Comparison of ENCODE assay signal across 39 cellular contexts in the genomic region with DNA sequence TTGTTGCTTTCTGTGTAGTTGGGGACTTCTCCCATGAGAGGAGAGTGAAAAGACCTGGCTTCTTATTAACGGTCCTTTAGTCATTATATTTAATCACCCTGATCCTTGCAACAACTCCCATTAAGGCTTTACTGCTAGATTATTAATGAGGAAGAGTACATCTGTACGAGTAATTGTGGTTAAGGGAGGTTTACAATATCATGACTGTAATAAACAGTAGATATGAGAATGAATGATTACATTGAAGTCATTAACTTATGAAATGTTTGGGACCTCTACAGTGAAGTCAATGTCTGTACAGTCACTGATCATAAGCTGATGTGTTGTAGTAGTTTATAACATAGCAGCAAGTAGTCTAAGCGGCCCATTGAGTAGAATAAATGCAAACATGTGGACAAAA. TPM values are rescaled to one million over a fixed set of nuclear protein-coding genes. Genes with fewer than 3 reads are reported as not detected.
"Had no signal": no experiment of that assay in that cellular context is flagged by ENCODE, and none has a peak within 500 bp of the region (broad histone marks: within the 10 kb centered on the region; RNA-seq: fewer than 3 reads in every experiment).

No MANE protein-coding gene starts in this region.

- H3K27me3 ChIP-seq: adrenal gland, ascending aorta, body of pancreas, brain microvascular endothelial cell, breast epithelium had no signal

- H3K4me1 ChIP-seq: ascending aorta, breast epithelium had no signal

- H3K4me1 Mint-ChIP-seq: activated naive CD4-positive, alpha-beta T cell treated with anti-CD3 and anti-CD28 coated beads, Interleukin-2, amount 10 ng/mL, durations not matched to agents 7 days and 5 days; activated naive CD4-positive, alpha-beta T cell treated with anti-CD3 and anti-CD28 coated beads, Interleukin-2, amount 50 U/mL, for 24 hours; activated naive CD8-positive, alpha-beta T cell treated with anti-CD3 and anti-CD28 coated beads for 36 hours; activated naive CD8-positive, alpha-beta T cell treated with anti-CD3 and anti-CD28 coated beads, Interleukin-2, amount 10 ng/mL, durations not matched to agents 7 days and 5 days; activated naive CD8-positive, alpha-beta T cell treated with anti-CD3 and anti-CD28 coated beads, Interleukin-2, amount 50 U/mL, for 24 hours; activated T-helper 17 cell treated with anti-CD3 and anti-CD28 coated beads, Interleukin-2, amount 50 U/mL, for 72 hours; central memory CD8-positive, alpha-beta T cell had no signal

- ATAC-seq: activated naive CD4-positive, alpha-beta T cell treated with anti-CD3 and anti-CD28 coated beads, Interleukin-2, amount 50 U/mL, for 72 hours; activated naive CD8-positive, alpha-beta T cell treated with anti-CD3 and anti-CD28 coated beads, Interleukin-2, amount 50 U/mL, for 24 hours; activated T-cell treated with anti-CD3 and anti-CD28 coated beads, Interleukin-2, amount 50 U/mL, for 4 hours; activated T-cell treated with anti-CD3 and anti-CD28 coated beads, Interleukin-2, amount 50 U/mL, for 72 hours; activated T-helper 17 cell treated with anti-CD3 and anti-CD28 coated beads, Interleukin-2, amount 50 U/mL, for 72 hours; body of pancreas had no signal

- H3K4me3 ChIP-seq: adrenal gland, ascending aorta, body of pancreas, breast epithelium, cardiac muscle cell had no signal

- FAIRE-seq: astrocyte, bronchial epithelial cell had no signal

- H3K27ac Mint-ChIP-seq: activated naive CD4-positive, alpha-beta T cell treated with anti-CD3 and anti-CD28 coated beads for 36 hours; activated naive CD4-positive, alpha-beta T cell treated with anti-CD3 and anti-CD28 coated beads, Interleukin-2, amount 10 ng/mL, durations not matched to agents 7 days and 5 days; activated naive CD4-positive, alpha-beta T cell treated with anti-CD3 and anti-CD28 coated beads, Interleukin-2, amount 50 U/mL, for 24 hours; activated naive CD8-positive, alpha-beta T cell; activated naive CD8-positive, alpha-beta T cell treated with anti-CD3 and anti-CD28 coated beads for 36 hours; activated naive CD8-positive, alpha-beta T cell treated with anti-CD3 and anti-CD28 coated beads, Interleukin-2, amount 10 ng/mL, durations not matched to agents 7 days and 5 days; activated naive CD8-positive, alpha-beta T cell treated with anti-CD3 and anti-CD28 coated beads, Interleukin-2, amount 50 U/mL, for 24 hours; activated T-cell treated with anti-CD3 and anti-CD28 coated beads, Interleukin-2, amount 50 U/mL, for 24 hours; activated T-cell treated with anti-CD3 and anti-CD28 coated beads, Interleukin-2, amount 50 U/mL, for 72 hours; activated T-helper 1 cell treated with anti-CD3 and anti-CD28 coated beads, Interleukin-12 subunit alpha, Interleukin-12 subunit beta, Interleukin-2, Interleukin-4 antibody, amounts not matched to agents 30 ng/mL and 10 ng/mL and 1 ng/mL, durations not matched to agents 14 hours and 24 hours and 36 hours; activated T-helper 17 cell treated with anti-CD3 and anti-CD28 coated beads, Interleukin-2, amount 50 U/mL, for 72 hours; activated T-helper 2 cell treated with anti-CD3 and anti-CD28 coated beads, Interferon-gamma antibody, Interleukin-2, Interleukin-4, amounts not matched to agents 10 μg/mL and 5 μg/mL and 100 μg/mL, durations not matched to agents 14 hours and 24 hours and 36 hours; brain had no signal

- H3K4me3 Mint-ChIP-seq: activated naive CD4-positive, alpha-beta T cell treated with anti-CD3 and anti-CD28 coated beads for 36 hours; activated naive CD4-positive, alpha-beta T cell treated with anti-CD3 and anti-CD28 coated beads, Interleukin-2, amount 10 ng/mL, durations not matched to agents 7 days and 5 days; activated naive CD4-positive, alpha-beta T cell treated with anti-CD3 and anti-CD28 coated beads, Interleukin-2, amount 50 U/mL, for 24 hours; activated naive CD8-positive, alpha-beta T cell; activated naive CD8-positive, alpha-beta T cell treated with anti-CD3 and anti-CD28 coated beads for 36 hours; activated naive CD8-positive, alpha-beta T cell treated with anti-CD3 and anti-CD28 coated beads, Interleukin-2, amount 10 ng/mL, durations not matched to agents 7 days and 5 days; activated naive CD8-positive, alpha-beta T cell treated with anti-CD3 and anti-CD28 coated beads, Interleukin-2, amount 50 U/mL, for 24 hours; activated T-cell treated with anti-CD3 and anti-CD28 coated beads, Interleukin-2, amount 50 U/mL, for 24 hours; activated T-cell treated with anti-CD3 and anti-CD28 coated beads, Interleukin-2, amount 50 U/mL, for 4 hours; activated T-cell treated with anti-CD3 and anti-CD28 coated beads, Interleukin-2, amount 50 U/mL, for 72 hours; activated T-helper 1 cell treated with anti-CD3 and anti-CD28 coated beads, Interleukin-12 subunit alpha, Interleukin-12 subunit beta, Interleukin-2, Interleukin-4 antibody, amounts not matched to agents 30 ng/mL and 10 ng/mL and 1 ng/mL, durations not matched to agents 14 hours and 24 hours and 36 hours; activated T-helper 17 cell treated with anti-CD3 and anti-CD28 coated beads, Interleukin-2, amount 50 U/mL, for 72 hours; brain; central memory CD8-positive, alpha-beta T cell had no signal

- H3K36me3 Mint-ChIP-seq: activated naive CD4-positive, alpha-beta T cell treated with anti-CD3 and anti-CD28 coated beads, Interleukin-2, amount 10 ng/mL, durations not matched to agents 7 days and 5 days; activated naive CD4-positive, alpha-beta T cell treated with anti-CD3 and anti-CD28 coated beads, Interleukin-2, amount 50 U/mL, for 24 hours; activated naive CD4-positive, alpha-beta T cell treated with anti-CD3 and anti-CD28 coated beads, Interleukin-2, amount 50 U/mL, for 72 hours; activated naive CD8-positive, alpha-beta T cell; activated naive CD8-positive, alpha-beta T cell treated with anti-CD3 and anti-CD28 coated beads for 36 hours; activated naive CD8-positive, alpha-beta T cell treated with anti-CD3 and anti-CD28 coated beads, Interleukin-2, amount 10 ng/mL, durations not matched to agents 7 days and 5 days had no signal

- H3K27me3 Mint-ChIP-seq: activated naive CD4-positive, alpha-beta T cell treated with anti-CD3 and anti-CD28 coated beads, Interleukin-2, amount 50 U/mL, for 24 hours; activated naive CD8-positive, alpha-beta T cell; activated naive CD8-positive, alpha-beta T cell treated with anti-CD3 and anti-CD28 coated beads for 36 hours; activated naive CD8-positive, alpha-beta T cell treated with anti-CD3 and anti-CD28 coated beads, Interleukin-2, amount 10 ng/mL, durations not matched to agents 7 days and 5 days; activated naive CD8-positive, alpha-beta T cell treated with anti-CD3 and anti-CD28 coated beads, Interleukin-2, amount 50 U/mL, for 24 hours; activated T-cell treated with anti-CD3 and anti-CD28 coated beads, Interleukin-2, amount 50 U/mL, for 24 hours; activated T-helper 17 cell treated with anti-CD3 and anti-CD28 coated beads, Interleukin-2, amount 50 U/mL, for 72 hours; brain had no signal

- H3K9me3 Mint-ChIP-seq: activated naive CD4-positive, alpha-beta T cell treated with anti-CD3 and anti-CD28 coated beads for 36 hours; activated naive CD4-positive, alpha-beta T cell treated with anti-CD3 and anti-CD28 coated beads, Interleukin-2, amount 10 ng/mL, durations not matched to agents 7 days and 5 days; activated naive CD4-positive, alpha-beta T cell treated with anti-CD3 and anti-CD28 coated beads, Interleukin-2, amount 50 U/mL, for 24 hours; activated naive CD4-positive, alpha-beta T cell treated with anti-CD3 and anti-CD28 coated beads, Interleukin-2, amount 50 U/mL, for 72 hours; activated naive CD8-positive, alpha-beta T cell treated with anti-CD3 and anti-CD28 coated beads for 36 hours; activated naive CD8-positive, alpha-beta T cell treated with anti-CD3 and anti-CD28 coated beads, Interleukin-2, amount 10 ng/mL, durations not matched to agents 7 days and 5 days; activated naive CD8-positive, alpha-beta T cell treated with anti-CD3 and anti-CD28 coated beads, Interleukin-2, amount 50 U/mL, for 24 hours; activated T-cell treated with anti-CD3 and anti-CD28 coated beads, Interleukin-2, amount 50 U/mL, for 24 hours; activated T-cell treated with anti-CD3 and anti-CD28 coated beads, Interleukin-2, amount 50 U/mL, for 4 hours; activated T-cell treated with anti-CD3 and anti-CD28 coated beads, Interleukin-2, amount 50 U/mL, for 72 hours; activated T-helper 1 cell treated with anti-CD3 and anti-CD28 coated beads, Interleukin-12 subunit alpha, Interleukin-12 subunit beta, Interleukin-2, Interleukin-4 antibody, amounts not matched to agents 30 ng/mL and 10 ng/mL and 1 ng/mL, durations not matched to agents 14 hours and 24 hours and 36 hours; activated T-helper 17 cell treated with anti-CD3 and anti-CD28 coated beads, Interleukin-2, amount 50 U/mL, for 72 hours; activated T-helper 2 cell treated with anti-CD3 and anti-CD28 coated beads, Interferon-gamma antibody, Interleukin-2, Interleukin-4, amounts not matched to agents 10 μg/mL and 5 μg/mL and 100 μg/mL, durations not matched to agents 14 hours and 24 hours and 36 hours; brain; central memory CD8-positive, alpha-beta T cell had no signal

- DNase-seq: activated effector memory CD4-positive, alpha-beta T cell treated with anti-CD3 and anti-CD28 coated beads, Interleukin-2, amount 50 U/mL, for 16 hours; activated effector memory CD4-positive, alpha-beta T cell treated with Interleukin-2 at 50 U/mL for 16 hours; activated gamma-delta T cell; activated gamma-delta T cell treated with Interleukin-2 at 50 U/mL for 16 hours; activated naive CD4-positive, alpha-beta T cell; activated naive CD4-positive, alpha-beta T cell treated with anti-CD3 and anti-CD28 coated beads for 36 hours; activated naive CD4-positive, alpha-beta T cell treated with anti-CD3 and anti-CD28 coated beads, Interleukin-2, amount 10 ng/mL, durations not matched to agents 7 days and 5 days; activated naive CD4-positive, alpha-beta T cell treated with anti-CD3 and anti-CD28 coated beads, Interleukin-2, amount 50 U/mL, for 16 hours; activated naive CD4-positive, alpha-beta T cell treated with Interleukin-2 at 50 U/mL for 16 hours; activated naive CD8-positive, alpha-beta T cell treated with anti-CD3 and anti-CD28 coated beads for 36 hours; activated naive CD8-positive, alpha-beta T cell treated with anti-CD3 and anti-CD28 coated beads, Interleukin-2, amount 10 ng/mL, durations not matched to agents 7 days and 5 days; activated naive CD8-positive, alpha-beta T cell treated with anti-CD3 and anti-CD28 coated beads, Interleukin-2, amount 50 U/mL, for 24 hours; activated T-cell treated with anti-CD3 and anti-CD28 coated beads, Interleukin-2, amount 50 U/mL, for 1 hour; activated T-cell treated with anti-CD3 and anti-CD28 coated beads, Interleukin-2, amount 50 U/mL, for 24 hours; activated T-cell treated with anti-CD3 and anti-CD28 coated beads, Interleukin-2, amount 50 U/mL, for 4 hours; activated T-cell treated with anti-CD3 and anti-CD28 coated beads, Interleukin-2, amount 50 U/mL, for 48 hours; activated T-cell treated with anti-CD3 and anti-CD28 coated beads, Interleukin-2, amount 50 U/mL, for 72 hours; adrenal gland; amniotic stem cell; amygdala; anterior cingulate cortex; aorta; body of pancreas; brain microvascular endothelial cell; central memory CD4-positive, alpha-beta T cell; cerebellar nuclear complex had no signal

- H3K9me3 ChIP-seq: adrenal gland, ascending aorta, body of pancreas, breast epithelium had no signal

- H3K36me3 ChIP-seq: adrenal gland, ascending aorta, brain microvascular endothelial cell, breast epithelium, cardiac muscle cell had no signal

- H3K27ac ChIP-seq: adrenal gland, ascending aorta, body of pancreas, brain microvascular endothelial cell, breast epithelium, cardiac muscle cell had no signal

RNA-seq across cellular contexts. Expression of a gene that starts 24.7 kb away (rescaled TPM):
- total RNA-seq: activated naive CD4-positive, alpha-beta T cell treated with anti-CD3 and anti-CD28 coated beads for 36 hours; ascending aorta had no signal
- polyA plus RNA-seq: aorta had no signal
